Comparison of ENCODE assay signal across 8 cellular contexts in the genomic region with DNA sequence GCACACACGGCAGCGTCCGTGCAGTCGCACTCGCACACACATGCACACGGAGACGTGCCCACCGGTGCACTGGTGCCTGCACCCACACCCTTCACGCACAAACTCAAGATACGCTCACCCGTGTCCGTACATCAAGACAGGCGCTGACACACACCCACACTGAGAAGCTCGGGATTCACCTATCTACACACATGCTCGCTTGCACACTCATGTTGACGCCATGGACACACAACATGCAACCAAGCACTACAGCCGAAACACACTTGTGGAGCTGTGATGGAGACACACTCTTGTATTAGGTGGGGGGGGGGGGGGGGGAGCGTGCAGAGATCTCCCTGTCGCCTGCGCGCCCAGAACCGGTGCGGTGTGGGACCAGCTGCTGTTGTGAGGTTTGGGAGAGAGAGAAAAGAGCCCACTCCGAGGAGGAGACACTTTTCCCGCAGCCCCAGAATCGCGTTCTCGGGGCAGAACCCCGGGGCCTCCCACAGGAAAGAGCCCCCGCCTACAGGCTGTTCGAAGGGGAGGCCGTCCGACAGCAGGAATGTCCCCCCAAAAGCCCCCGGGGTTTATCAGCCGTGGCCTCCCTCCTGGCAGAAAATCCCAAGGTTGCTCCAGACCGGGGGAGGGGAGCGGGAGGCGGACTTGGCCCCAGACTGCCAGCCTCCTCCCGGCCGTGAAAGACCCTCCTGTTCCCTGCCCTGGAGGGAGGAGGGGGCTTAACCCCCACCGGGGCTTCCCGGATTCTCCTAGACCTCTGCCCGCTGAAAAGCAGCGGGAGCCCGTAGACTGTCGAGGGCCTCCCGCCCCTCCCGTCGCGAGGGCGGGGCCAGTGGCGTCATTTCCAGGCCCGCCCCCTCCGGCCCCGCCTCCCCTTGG. TPM values are rescaled to one million over a fixed set of nuclear protein-coding genes. Genes with fewer than 3 reads are reported as not detected.
DNase-seq lines count a peak whose midpoint lies in the region; ATAC-seq and TF ChIP-seq lines count a peak whose summit lies in the region.

No MANE protein-coding gene starts in this region.

- H3K9ac ChIP-seq in endodermal cell (ENCODE audit: extremely low read depth, low read length, poor library complexity, severe bottlenecking) = peak overlapping the region; percentile 49

- peaks cover 21% of the 10 kb centered on the region for H3K4me1 Mint-ChIP-seq in endodermal cell

- no peak overlapping the region for H3K27ac ChIP-seq in endodermal cell (ENCODE audit: low read depth, low read length)
- H3K27ac ChIP-seq in mesodermal cell (ENCODE audit: low read depth, low read length, severe bottlenecking) = peak overlapping the region; percentile 73

- H3K9me3 Mint-ChIP-seq in endodermal cell = no peaks in the 10 kb centered on the region

- no peak for TF ChIP-seq CTCF in endodermal cell (conservative IDR thresholded peaks at IDR 0.05)

- 2 to 3% methylated on average over 24 to 53 of the region's 55 CpGs for WGBS in endodermal cell (ENCODE audit: insufficient coverage in 1 of 2, insufficient read length in 1 of 2), 2 experiments
- WGBS in mesodermal cell (ENCODE audit: insufficient coverage in 2 of 2), 2 experiments = 0 to 1% methylated on average over 33 to 44 of the region's 55 CpGs

- H3K27me3 ChIP-seq in endodermal cell (ENCODE audit: control insufficient read depth, insufficient read depth, low read length, poor library complexity, severe bottlenecking) = peaks cover 11% of the 10 kb centered on the region

- peaks cover 27% of the 10 kb centered on the region for H3K27me3 Mint-ChIP-seq in endodermal cell (ENCODE audit: insufficient read depth)

- ATAC-seq in HG03097 (IDR thresholded peaks at IDR 0.05; ENCODE audit: low FRiP score, unreplicated experiment) = peak; percentile 5

- H3K4me3 ChIP-seq in endodermal cell (ENCODE audit: low read length) (peak overlapping the region; percentile 89), mesodermal cell (ENCODE audit: extremely low read depth, insufficient read depth, low read length, poor library complexity, severe bottlenecking) (peak overlapping the region; percentile 71)

- H3K27ac Mint-ChIP-seq in endodermal cell = peak overlapping the region; percentile 72

- H3K4me3 Mint-ChIP-seq in endodermal cell = peak overlapping the region; percentile 70

- H3K9me3 ChIP-seq in endodermal cell (ENCODE audit: control insufficient read depth, low read length) (no peaks in the 10 kb centered on the region), mesodermal cell (ENCODE audit: control insufficient read depth, low read length) (no peaks in the 10 kb centered on the region)

- H3K36me3 Mint-ChIP-seq in endodermal cell (ENCODE audit: low read depth) = peaks cover 9% of the 10 kb centered on the region

- H3K36me3 ChIP-seq in endodermal cell (ENCODE audit: control insufficient read depth, insufficient read depth, low read length) (peaks cover 9% of the 10 kb centered on the region), mesodermal cell (ENCODE audit: control insufficient read depth, insufficient read depth, low read length) (peaks cover 13% of the 10 kb centered on the region)

- H3K4me1 ChIP-seq in endodermal cell (ENCODE audit: control insufficient read depth, insufficient read depth, low read length) (peaks cover 7% of the 10 kb centered on the region), mesodermal cell (ENCODE audit: control insufficient read depth, insufficient read depth, low read length, poor library complexity, severe bottlenecking) (peaks cover 11% of the 10 kb centered on the region)

- peak; percentile 53 to 78 for DNase-seq in NCI-H526 (lab: John Stamatoyannopoulos, UW)
- DNase-seq in NCI-H526 treated with DMSO at 0.1 percent for 48 hours (lab: John Stamatoyannopoulos, UW) = no peak
- DNase-seq in NOMO-1 (lab: John Stamatoyannopoulos, UW; ENCODE audit: unreplicated experiment in 2 of 2) = peak; percentile 53 to 66
- peak; percentile 76 for DNase-seq in activated CD8-positive, alpha-beta memory T cell treated with anti-CD3 and anti-CD28 coated beads, Interleukin-2, amount 50 U/mL, for 24 hours (ENCODE audit: extremely low read depth)
- DNase-seq in endodermal cell = peak; percentile 96
- DNase-seq in stimulated activated CD8-positive, alpha-beta memory T cell treated with anti-CD3 and anti-CD28 coated beads, Interleukin-12 subunit alpha, Interleukin-12 subunit beta, amount 100 ng/mL, for 4 hours (ENCODE audit: low read depth) = peak; percentile 89

RNA-seq across cellular contexts. Expression of a gene that starts 0.5 kb away (rescaled TPM):
- total RNA-seq in endodermal cell = 10 to 100 TPM; 28.7 to 45.2 TPM
- 19.9 TPM for polyA plus RNA-seq in endodermal cell (2013, experiment 1 of 2)
- polyA plus RNA-seq in endodermal cell (2013, experiment 2 of 2) = 19.9 TPM
- 31.4 TPM for polyA plus RNA-seq in mesodermal cell (2013, experiment 1 of 2)
- 26.3 TPM for polyA plus RNA-seq in mesodermal cell (2013, experiment 2 of 2)

RNA-seq across cellular contexts. Expression of a gene that starts 23.5 kb away (rescaled TPM):
- 1 to 10 TPM; 2.8 to 8.3 TPM for total RNA-seq in endodermal cell
- 9.2 TPM for polyA plus RNA-seq in endodermal cell (2013, experiment 1 of 2)
- 9.9 TPM for polyA plus RNA-seq in endodermal cell (2013, experiment 2 of 2)
- polyA plus RNA-seq in mesodermal cell (2013, experiment 1 of 2) = 6.6 TPM
- polyA plus RNA-seq in mesodermal cell (2013, experiment 2 of 2) = 5.9 TPM

RNA-seq across cellular contexts. Expression of a gene that starts 25.6 kb away (rescaled TPM):
- total RNA-seq in endodermal cell = 10 to 100 TPM in 1 of 2 donors, 1 to 10 TPM in 1; 9.7 to 11.4 TPM
- polyA plus RNA-seq in endodermal cell (2013, experiment 1 of 2) = 9.3 TPM
- polyA plus RNA-seq in endodermal cell (2013, experiment 2 of 2) = 10.1 TPM
- 9.8 TPM for polyA plus RNA-seq in mesodermal cell (2013, experiment 1 of 2)
- 7.5 TPM for polyA plus RNA-seq in mesodermal cell (2013, experiment 2 of 2)

RNA-seq across cellular contexts. Expression of a gene that starts 37.3 kb away (rescaled TPM):
- 10 to 100 TPM; 51.7 to 82.9 TPM for total RNA-seq in endodermal cell
- 103 TPM for polyA plus RNA-seq in endodermal cell (2013, experiment 1 of 2)
- polyA plus RNA-seq in endodermal cell (2013, experiment 2 of 2) = 91.7 TPM
- 90.8 TPM for polyA plus RNA-seq in mesodermal cell (2013, experiment 1 of 2)
- polyA plus RNA-seq in mesodermal cell (2013, experiment 2 of 2) = 74.4 TPM

RNA-seq across cellular contexts. Expression of a gene that starts 56.3 kb away (rescaled TPM):
- total RNA-seq in endodermal cell = under 1 TPM; 0.35 to 0.93 TPM
- polyA plus RNA-seq in endodermal cell (2013, experiment 1 of 2) = not detected
- 0.25 TPM for polyA plus RNA-seq in endodermal cell (2013, experiment 2 of 2)
- not detected for polyA plus RNA-seq in mesodermal cell (2013, experiment 1 of 2)
- polyA plus RNA-seq in mesodermal cell (2013, experiment 2 of 2) = not detected
